35 cellular contexts compared by ENCODE assay signal in the genomic region with DNA sequence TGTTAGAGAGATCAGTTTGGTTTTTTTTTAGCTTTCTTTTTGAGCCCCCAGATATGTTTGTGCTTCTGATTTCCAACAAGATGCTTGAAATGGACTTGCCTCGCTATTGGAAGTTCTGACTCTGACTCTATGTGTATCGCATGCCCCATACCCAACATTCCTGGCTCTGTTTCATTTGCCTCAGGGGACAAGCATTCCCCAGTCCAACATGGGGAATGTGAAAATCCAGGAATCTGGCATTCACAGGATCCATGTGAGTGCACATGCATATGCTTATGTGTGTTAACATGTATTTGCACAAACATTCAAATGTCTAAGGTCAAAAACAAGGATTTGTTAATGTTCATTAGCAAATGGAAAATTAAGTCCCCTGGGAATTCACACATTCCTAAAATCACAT.
"Had no signal": no experiment of that assay in that cellular context is flagged by ENCODE, and none has a peak within 500 bp of the region (broad histone marks: within the 10 kb centered on the region; RNA-seq: fewer than 3 reads in every experiment).

No MANE protein-coding gene starts in this region.

- H3K4me1 ChIP-seq: colonic mucosa, gastrocnemius medialis, lower lobe of right lung, thyroid gland, upper lobe of right lung had no signal

- H3K27me3 ChIP-seq: cardiac muscle cell, colonic mucosa, gastrocnemius medialis, neutrophil, thyroid gland, upper lobe of right lung had no signal

- H3K27me3 Mint-ChIP-seq: activated CD4-positive, alpha-beta memory T cell treated with anti-CD3 and anti-CD28 coated beads, Interleukin-2, amount 10 ng/mL, durations not matched to agents 7 days and 5 days; activated T-cell treated with anti-CD3 and anti-CD28 coated beads, Interleukin-2, amount 50 U/mL, for 24 hours; progenitor cell of endocrine pancreas; stimulated activated naive CD8-positive, alpha-beta T cell treated with anti-CD3 and anti-CD28 coated beads, Interleukin-15, amount 100 ng/mL, for 72 hours; T-helper 17 cell had no signal

- H3K36me3 Mint-ChIP-seq: activated naive CD4-positive, alpha-beta T cell treated with anti-CD3 and anti-CD28 coated beads, Interleukin-2, amount 50 U/mL, for 24 hours; natural killer cell treated with Interleukin-12 subunit alpha and Interleukin-12 subunit beta and Interleukin-15 and Interleukin-18, amount 100 ng/mL, for 72 hours; stimulated activated effector memory CD8-positive, alpha-beta T cell treated with anti-CD3 and anti-CD28 coated beads, Interleukin-12 subunit alpha, Interleukin-12 subunit beta, amount 100 ng/mL, for 72 hours had no signal

- H3K27ac Mint-ChIP-seq: activated CD4-positive, alpha-beta memory T cell treated with anti-CD3 and anti-CD28 coated beads, Interleukin-2, amount 10 ng/mL, durations not matched to agents 7 days and 5 days; activated CD4-positive, alpha-beta T cell treated with anti-CD3 and anti-CD28 coated beads, Interleukin-2, amount 10 ng/mL, durations not matched to agents 7 days and 5 days; activated naive CD4-positive, alpha-beta T cell treated with anti-CD3 and anti-CD28 coated beads, Interleukin-2, amount 50 U/mL, for 24 hours; activated naive CD8-positive, alpha-beta T cell treated with anti-CD3 and anti-CD28 coated beads, Interleukin-2, amount 50 U/mL, for 24 hours; activated T-cell treated with anti-CD3 and anti-CD28 coated beads, Interleukin-2, amount 50 U/mL, for 24 hours; natural killer cell treated with Interleukin-12 subunit alpha and Interleukin-12 subunit beta and Interleukin-15 and Interleukin-18, amount 100 ng/mL, for 72 hours; progenitor cell of endocrine pancreas; stimulated activated effector memory CD8-positive, alpha-beta T cell treated with anti-CD3 and anti-CD28 coated beads, Interleukin-12 subunit alpha, Interleukin-12 subunit beta, amount 100 ng/mL, for 72 hours; stimulated activated naive CD8-positive, alpha-beta T cell treated with anti-CD3 and anti-CD28 coated beads, Interleukin-15, amount 100 ng/mL, for 72 hours; T-helper 17 cell had no signal

- H3K4me3 ChIP-seq: cardiac muscle cell, colonic mucosa, gastrocnemius medialis, lower lobe of right lung, mucosa of descending colon, thyroid gland, upper lobe of right lung had no signal

- H3K4me1 Mint-ChIP-seq: activated CD4-positive, alpha-beta memory T cell treated with anti-CD3 and anti-CD28 coated beads, Interleukin-2, amount 10 ng/mL, durations not matched to agents 7 days and 5 days; activated CD4-positive, alpha-beta T cell treated with anti-CD3 and anti-CD28 coated beads, Interleukin-2, amount 10 ng/mL, durations not matched to agents 7 days and 5 days; activated naive CD4-positive, alpha-beta T cell treated with anti-CD3 and anti-CD28 coated beads, Interleukin-2, amount 50 U/mL, for 24 hours; activated naive CD8-positive, alpha-beta T cell treated with anti-CD3 and anti-CD28 coated beads, Interleukin-2, amount 50 U/mL, for 24 hours; stimulated activated effector memory CD8-positive, alpha-beta T cell treated with anti-CD3 and anti-CD28 coated beads, Interleukin-12 subunit alpha, Interleukin-12 subunit beta, amount 100 ng/mL, for 72 hours; stimulated activated naive CD8-positive, alpha-beta T cell treated with anti-CD3 and anti-CD28 coated beads, Interleukin-15, amount 100 ng/mL, for 72 hours; T-helper 17 cell had no signal

- ATAC-seq: activated naive CD8-positive, alpha-beta T cell treated with anti-CD3 and anti-CD28 coated beads, Interleukin-2, amount 50 U/mL, for 24 hours; gastrocnemius medialis; left lobe of liver; lower lobe of right lung; mucosa of descending colon; natural killer cell treated with Interleukin-12 subunit alpha and Interleukin-12 subunit beta and Interleukin-15 and Interleukin-18, amount 100 ng/mL, for 72 hours; sciatic nerve; stimulated activated effector memory CD8-positive, alpha-beta T cell treated with anti-CD3 and anti-CD28 coated beads, Interleukin-12 subunit alpha, Interleukin-12 subunit beta, amount 100 ng/mL, for 72 hours; stimulated activated naive CD8-positive, alpha-beta T cell treated with anti-CD3 and anti-CD28 coated beads, Interleukin-15, amount 100 ng/mL, for 72 hours; T-helper 17 cell; upper lobe of right lung had no signal

- H3K9me3 ChIP-seq: colonic mucosa, gastrocnemius medialis, lower lobe of right lung, mucosa of descending colon, neutrophil, thyroid gland, upper lobe of right lung had no signal

- FAIRE-seq: endometrium, kidney, small intestine had no signal

- DNase-seq: activated CD4-positive, alpha-beta memory T cell treated with anti-CD3 and anti-CD28 coated beads, Interleukin-2, amount 10 ng/mL, durations not matched to agents 7 days and 5 days; activated CD4-positive, alpha-beta T cell treated with anti-CD3 and anti-CD28 coated beads for 1 hour; activated CD4-positive, alpha-beta T cell treated with anti-CD3 and anti-CD28 coated beads, Interleukin-2, amount 10 ng/mL, durations not matched to agents 7 days and 5 days; activated CD8-positive, alpha-beta memory T cell treated with anti-CD3 and anti-CD28 coated beads, Interleukin-2, amount 50 U/mL, for 48 hours; activated gamma-delta T cell; activated naive CD8-positive, alpha-beta T cell treated with anti-CD3 and anti-CD28 coated beads, Interleukin-2, amount 50 U/mL, for 24 hours; activated T-cell treated with anti-CD3 and anti-CD28 coated beads, Interleukin-2, amount 50 U/mL, for 24 hours; amygdala; cerebellar nuclear complex; colonic mucosa; effector CD8-positive, alpha-beta T cell; gastrocnemius medialis; head of caudate nucleus; hippocampal formation; kidney; lower lobe of right lung; mucosa of descending colon; retina; small intestine; stimulated activated CD4-positive, alpha-beta T cell treated with anti-CD3 and anti-CD28 coated beads, Interleukin-4, amount 100 ng/mL, for 24 hours; stimulated activated naive CD8-positive, alpha-beta T cell treated with anti-CD3 and anti-CD28 coated beads, Interleukin-15, amount 100 ng/mL, for 72 hours; substantia nigra; T-helper 17 cell; thyroid gland; upper lobe of right lung had no signal

- H3K9me3 Mint-ChIP-seq: activated CD4-positive, alpha-beta memory T cell treated with anti-CD3 and anti-CD28 coated beads, Interleukin-2, amount 10 ng/mL, durations not matched to agents 7 days and 5 days; activated CD4-positive, alpha-beta T cell treated with anti-CD3 and anti-CD28 coated beads, Interleukin-2, amount 10 ng/mL, durations not matched to agents 7 days and 5 days; activated naive CD8-positive, alpha-beta T cell treated with anti-CD3 and anti-CD28 coated beads, Interleukin-2, amount 50 U/mL, for 24 hours; activated T-cell treated with anti-CD3 and anti-CD28 coated beads, Interleukin-2, amount 50 U/mL, for 24 hours; stimulated activated effector memory CD8-positive, alpha-beta T cell treated with anti-CD3 and anti-CD28 coated beads, Interleukin-12 subunit alpha, Interleukin-12 subunit beta, amount 100 ng/mL, for 72 hours had no signal

- H3K36me3 ChIP-seq: cardiac muscle cell, colonic mucosa, gastrocnemius medialis, lower lobe of right lung, neutrophil, thyroid gland, upper lobe of right lung had no signal

- H3K4me3 Mint-ChIP-seq: activated CD4-positive, alpha-beta memory T cell treated with anti-CD3 and anti-CD28 coated beads, Interleukin-2, amount 10 ng/mL, durations not matched to agents 7 days and 5 days; activated CD4-positive, alpha-beta T cell treated with anti-CD3 and anti-CD28 coated beads, Interleukin-2, amount 10 ng/mL, durations not matched to agents 7 days and 5 days; activated naive CD4-positive, alpha-beta T cell treated with anti-CD3 and anti-CD28 coated beads, Interleukin-2, amount 50 U/mL, for 24 hours; activated naive CD8-positive, alpha-beta T cell treated with anti-CD3 and anti-CD28 coated beads, Interleukin-2, amount 50 U/mL, for 24 hours; activated T-cell treated with anti-CD3 and anti-CD28 coated beads, Interleukin-2, amount 50 U/mL, for 24 hours; natural killer cell treated with Interleukin-12 subunit alpha and Interleukin-12 subunit beta and Interleukin-15 and Interleukin-18, amount 100 ng/mL, for 72 hours; stimulated activated effector memory CD8-positive, alpha-beta T cell treated with anti-CD3 and anti-CD28 coated beads, Interleukin-12 subunit alpha, Interleukin-12 subunit beta, amount 100 ng/mL, for 72 hours; stimulated activated naive CD8-positive, alpha-beta T cell treated with anti-CD3 and anti-CD28 coated beads, Interleukin-15, amount 100 ng/mL, for 72 hours; T-helper 17 cell had no signal

- H3K27ac ChIP-seq: cardiac muscle cell, colonic mucosa, epithelial cell of prostate, gastrocnemius medialis, lower lobe of right lung, neutrophil, thyroid gland, upper lobe of right lung had no signal
